13 cellular contexts compared by ENCODE assay signal in genomic region chr17:21215935-21216334, GRCh38. TPM values are rescaled to one million over a fixed set of nuclear protein-coding genes. Genes with fewer than 3 reads are reported as not detected.
A peak's percentile ranks its signal among the peaks of the same experiment; 100 is the strongest.
DNase-seq lines count a peak whose midpoint lies in the region; ATAC-seq, FAIRE-seq and TF ChIP-seq lines count a peak whose summit lies in the region.
"Had no signal": no experiment of that assay in that cellular context is flagged by ENCODE, and none has a peak within 500 bp of the region (broad histone marks: within the 10 kb centered on the region; RNA-seq: fewer than 3 reads in every experiment).

No MANE protein-coding gene starts in this region.

- ATAC-seq in A549, result no peak
- no peak for ATAC-seq in activated T-helper 17 cell treated with anti-CD3 and anti-CD28 coated beads, Interleukin-2, amount 50 U/mL, for 72 hours (replicated peaks)
- ATAC-seq in HG02870 (IDR thresholded peaks at IDR 0.05; ENCODE audit: unreplicated experiment), result no peak
- no peak for ATAC-seq in HG03108 (IDR thresholded peaks at IDR 0.05; ENCODE audit: unreplicated experiment)

- peak overlapping the region; percentile 100 for H3K4me2 ChIP-seq in A549

- no peak for TF ChIP-seq POLR2A in A549 (IDR thresholded peaks at IDR 0.05; ENCODE audit: low read length)

- H3K4me3 Mint-ChIP-seq in activated T-helper 17 cell treated with anti-CD3 and anti-CD28 coated beads, Interleukin-2, amount 50 U/mL, for 72 hours, result peak overlapping the region; percentile 87

- no peak for FAIRE-seq in A549 (lab: Jason Lieb, UNC)
- FAIRE-seq: endometrium had no signal

- no peaks in the 10 kb centered on the region for H3K9me3 Mint-ChIP-seq in activated T-helper 17 cell treated with anti-CD3 and anti-CD28 coated beads, Interleukin-2, amount 50 U/mL, for 72 hours

- peaks cover 14% of the 10 kb centered on the region for H3K36me3 Mint-ChIP-seq in activated T-helper 17 cell treated with anti-CD3 and anti-CD28 coated beads, Interleukin-2, amount 50 U/mL, for 72 hours (ENCODE audit: low read depth)

- TF ChIP-seq RAD21 in A549 (conservative IDR thresholded peaks at IDR 0.05 in 1 of 2, IDR thresholded peaks at IDR 0.05 in 1 of 2), result no peak

- H3K27ac ChIP-seq in A549, result no peak overlapping the region

- POLR2A ChIA-PET in A549 (lab: Yijun Ruan, JAX), result no interaction called here

- no peak for TF ChIP-seq EP300 in A549 (IDR thresholded peaks at IDR 0.05)

- 95% methylated on average over 6 of the region's 6 CpGs for WGBS in A549 (ENCODE audit: missing lambda C conversion rate)

- TF ChIP-seq CTCF in A549 (IDR thresholded peaks at IDR 0.05), result no peak

- CTCF ChIA-PET in A549 (lab: Yijun Ruan, JAX), result interaction anchor here (0.7 to 1.7 kb wide), 3 partner anchors 20 to 24 kb away, joined by 4 to 7 read pairs (median 5); no protein-coding TSS in a partner anchor

- H3K9me3 ChIP-seq in A549, result no peaks in the 10 kb centered on the region

- no peaks in the 10 kb centered on the region for H3K27me3 Mint-ChIP-seq in activated T-helper 17 cell treated with anti-CD3 and anti-CD28 coated beads, Interleukin-2, amount 50 U/mL, for 72 hours

- peaks cover 40% of the 10 kb centered on the region for H3K4me1 ChIP-seq in A549

- H3K4me1 Mint-ChIP-seq in activated T-helper 17 cell treated with anti-CD3 and anti-CD28 coated beads, Interleukin-2, amount 50 U/mL, for 72 hours, result peaks cover 14% of the 10 kb centered on the region

- DNase-seq in A549 (ENCODE audit: low read depth in 1 of 2, low spot score in 1 of 2) (no peak), GF-D8 (lab: John Stamatoyannopoulos, UW) (peak; percentile 18), islet precursor cell (peak; percentile 78), CD1c-positive myeloid dendritic cell (ENCODE audit: extremely low spot score) (no peak), NOMO-1 (lab: John Stamatoyannopoulos, UW; ENCODE audit: unreplicated experiment in 2 of 2) (no peak)
- DNase-seq: HCEC 1CT, kidney glomerular epithelial cell, NCI-H2081, retina had no signal

- H3K4me3 ChIP-seq in A549, result no peak overlapping the region

- peak overlapping the region; percentile 92 for H3K27ac Mint-ChIP-seq in activated T-helper 17 cell treated with anti-CD3 and anti-CD28 coated beads, Interleukin-2, amount 50 U/mL, for 72 hours

TF ChIP-seq in A549, 52 proteins besides CTCF, POLR2A, EP300 and RAD21:
- no peak for TF ChIP-seq MAX (IDR thresholded peaks at IDR 0.05)
- TF ChIP-seq BCL3 (IDR thresholded peaks at IDR 0.05), result no peak
- no peak for TF ChIP-seq ZNF302 (CRISPR knock-in tag; IDR thresholded peaks at IDR 0.05)
- no peak for TF ChIP-seq FOSB (CRISPR knock-in tag; IDR thresholded peaks at IDR 0.05)
- TF ChIP-seq MAZ (IDR thresholded peaks at IDR 0.05; ENCODE audit: borderline replicate concordance, low read depth, low read length), result no peak
- TF ChIP-seq CHD2 (IDR thresholded peaks at IDR 0.05; ENCODE audit: low read length, partially characterized antibody), result no peak

RNA-seq across cellular contexts. Expression of gene TMEM11, which starts 2.0 kb away (rescaled TPM):
- polyA plus RNA-seq in A549 (2011; rRNA removed), result 57.7 and 61.4 TPM in 2 replicates
- polyA plus RNA-seq in A549 (2012; cell fraction: cytosol; rRNA removed), result 131 and 134 TPM in 2 replicates
- polyA plus RNA-seq in A549 (2012; cell fraction: nucleus; rRNA removed), result 108 and 123 TPM in 2 replicates
- 61.0 to 69.5 TPM (median 62.0 TPM) in 3 replicates for polyA plus RNA-seq in A549 (2017; fragmentation: RNase III; extraction: RNeasy Plus Mini Kit Qiagen cat#74134 plus additional on column Dnase treatment)
- polyA minus RNA-seq in A549 (2011; rRNA and poly(A)+ RNA removed), result 77.3 and 77.6 TPM in 2 replicates
- 10 to 100 TPM; 14.3 to 28.5 TPM for total RNA-seq in activated T-helper 17 cell treated with anti-CD3 and anti-CD28 coated beads, Interleukin-2, amount 50 U/mL, for 72 hours

RNA-seq across cellular contexts. Expression of gene NATD1, which starts 37.3 kb away (rescaled TPM):
- polyA plus RNA-seq in A549 (2011; rRNA removed), result 1.1 and 1.5 TPM in 2 replicates
- polyA plus RNA-seq in A549 (2012; cell fraction: cytosol; rRNA removed), result 0.61 and 1.0 TPM in 2 replicates
- 1.0 and 1.3 TPM in 2 replicates for polyA plus RNA-seq in A549 (2012; cell fraction: nucleus; rRNA removed)
- polyA plus RNA-seq in A549 (2017; fragmentation: RNase III; extraction: RNeasy Plus Mini Kit Qiagen cat#74134 plus additional on column Dnase treatment), result 1.0 to 1.6 TPM (median 1.3 TPM) in 3 replicates
- polyA minus RNA-seq in A549 (2011; rRNA and poly(A)+ RNA removed), result 1.3 and 1.5 TPM in 2 replicates
- total RNA-seq in activated T-helper 17 cell treated with anti-CD3 and anti-CD28 coated beads, Interleukin-2, amount 50 U/mL, for 72 hours, result 1 to 10 TPM; 1.8 to 2.3 TPM

Comparison
In these comparisons a context has a peak if more than half of its experiments do, and no peak if none do; other contexts are left out.
1. DNase-seq: peak in GF-D8 (single experiment) and islet precursor cell (single experiment); none in A549 (0 of 2), CD1c-positive myeloid dendritic cell (single experiment) and NOMO-1 (0 of 2).